Comparison of ENCODE assay signal across 8 cellular contexts in the genomic region with DNA sequence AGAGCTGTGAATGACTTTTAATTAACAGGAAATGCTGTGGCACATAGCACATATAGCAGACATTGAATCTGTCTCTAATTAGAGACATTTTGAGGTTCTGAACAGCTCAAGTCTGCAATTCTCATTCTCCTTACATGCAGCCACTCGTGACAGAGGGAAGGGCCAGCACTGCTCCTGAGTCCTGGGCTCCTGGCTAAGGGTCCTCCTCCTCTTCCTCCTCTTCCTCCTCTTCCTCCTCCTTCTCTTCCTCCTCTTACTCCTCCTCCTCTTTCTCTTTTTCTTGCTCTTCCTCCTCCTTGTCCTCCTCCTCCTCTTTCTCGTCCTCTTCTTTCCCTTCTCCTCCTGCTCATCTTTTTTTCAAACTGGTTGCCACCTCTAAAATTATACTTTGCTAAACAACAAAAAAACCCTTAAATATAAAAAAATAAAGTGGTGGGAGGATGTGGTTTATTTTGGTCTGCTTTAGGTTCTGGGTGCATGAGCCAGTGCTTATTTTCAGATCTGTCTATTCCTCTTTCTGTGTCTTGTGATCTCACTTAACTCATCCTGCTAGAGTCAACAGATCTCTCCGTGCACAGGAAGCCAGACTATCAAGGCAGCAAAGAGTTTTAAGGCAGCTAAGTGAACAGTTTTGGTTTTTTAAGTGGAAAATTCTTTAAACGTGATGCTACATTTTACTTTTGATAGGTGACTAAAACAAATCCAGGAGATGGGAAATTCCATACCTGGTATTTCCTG.
A peak's percentile ranks its signal among the peaks of the same experiment; 100 is the strongest.
DNase-seq lines count a peak whose midpoint lies in the region; ATAC-seq and TF ChIP-seq lines count a peak whose summit lies in the region.

No MANE protein-coding gene starts in this region.

- H3K4me3 Mint-ChIP-seq in activated naive CD4-positive, alpha-beta T cell treated with anti-CD3 and anti-CD28 coated beads, Interleukin-2, amount 10 ng/mL, durations not matched to agents 7 days and 5 days: peak overlapping the region; percentile 34

- no peak for TF ChIP-seq CTCF in Peyer's patch (IDR thresholded peaks at IDR 0.05)

- peak overlapping the region in 3 of 4 donors; percentile 21 to 76 (median 72) for H3K27ac ChIP-seq in Peyer's patch

- H3K4me3 ChIP-seq in Peyer's patch: no peak overlapping the region

- CTCF ChIA-PET in activated naive CD4-positive, alpha-beta T cell treated with anti-CD3 and anti-CD28 coated beads, Interleukin-2, amount 10 ng/mL, durations not matched to agents 7 days and 5 days (lab: Charles Lee): interaction anchor here (1.5 to 2.1 kb wide), 2 partner anchors 41 to 434 kb away, joined by 3 to 4 read pairs; no protein-coding TSS in a partner anchor

- ATAC-seq in HG02884 (IDR thresholded peaks at IDR 0.05; ENCODE audit: unreplicated experiment) (peak; percentile 90), GM18520 (IDR thresholded peaks at IDR 0.05; ENCODE audit: unreplicated experiment) (no peak)

- peaks cover 0 to 22% (median 9%) of the 10 kb centered on the region in 4 donors for H3K4me1 ChIP-seq in Peyer's patch

- H3K9me3 Mint-ChIP-seq in activated naive CD4-positive, alpha-beta T cell treated with anti-CD3 and anti-CD28 coated beads, Interleukin-2, amount 10 ng/mL, durations not matched to agents 7 days and 5 days: peaks cover 11% of the 10 kb centered on the region

- H3K27me3 Mint-ChIP-seq in activated naive CD4-positive, alpha-beta T cell treated with anti-CD3 and anti-CD28 coated beads, Interleukin-2, amount 10 ng/mL, durations not matched to agents 7 days and 5 days: peaks cover 7% of the 10 kb centered on the region

- H3K36me3 ChIP-seq in Peyer's patch: no peaks in the 10 kb centered on the region

- peaks cover 0 to 6% (median 0%) of the 10 kb centered on the region in 4 donors for H3K9me3 ChIP-seq in Peyer's patch

- DNase-seq in activated naive CD4-positive, alpha-beta T cell treated with anti-CD3 and anti-CD28 coated beads, Interleukin-2, amount 10 ng/mL, durations not matched to agents 7 days and 5 days: peak; percentile 61
- DNase-seq in activated naive CD4-positive, alpha-beta T cell treated with anti-CD3 and anti-CD28 coated beads, Interleukin-2, amount 50 U/mL, for 16 hours: no peak
- peak in 1 of 3 donors; percentile 50 for DNase-seq in Peyer's patch
- DNase-seq in glomerular visceral epithelial cell (ENCODE audit: extremely low spot score): peak; percentile 42
- no peak for DNase-seq in NCI-H345 (lab: John Stamatoyannopoulos, UW)
- DNase-seq in stimulated activated CD4-positive, alpha-beta T cell treated with anti-CD3 and anti-CD28 coated beads, Interleukin-2, amount 100 ng/mL, for 48 hours: no peak

- no peak for TF ChIP-seq POLR2A in Peyer's patch (IDR thresholded peaks at IDR 0.05)

- peaks cover 49% of the 10 kb centered on the region for H3K4me1 Mint-ChIP-seq in activated naive CD4-positive, alpha-beta T cell treated with anti-CD3 and anti-CD28 coated beads, Interleukin-2, amount 10 ng/mL, durations not matched to agents 7 days and 5 days

- peaks cover 7% of the 10 kb centered on the region for H3K36me3 Mint-ChIP-seq in activated naive CD4-positive, alpha-beta T cell treated with anti-CD3 and anti-CD28 coated beads, Interleukin-2, amount 10 ng/mL, durations not matched to agents 7 days and 5 days

- no peaks in the 10 kb centered on the region for H3K27me3 ChIP-seq in Peyer's patch

- H3K27ac Mint-ChIP-seq in activated naive CD4-positive, alpha-beta T cell treated with anti-CD3 and anti-CD28 coated beads, Interleukin-2, amount 10 ng/mL, durations not matched to agents 7 days and 5 days: peak overlapping the region; percentile 95

Comparison
In these comparisons a context has a peak if more than half of its experiments do, and no peak if none do; other contexts are left out.
1. DNase-seq: peak in activated naive CD4-positive, alpha-beta T cell treated with anti-CD3 and anti-CD28 coated beads, Interleukin-2, amount 10 ng/mL, durations not matched to agents 7 days and 5 days (single experiment) and glomerular visceral epithelial cell (single experiment); none in activated naive CD4-positive, alpha-beta T cell treated with anti-CD3 and anti-CD28 coated beads, Interleukin-2, amount 50 U/mL, for 16 hours (single experiment), NCI-H345 (single experiment) and stimulated activated CD4-positive, alpha-beta T cell treated with anti-CD3 and anti-CD28 coated beads, Interleukin-2, amount 100 ng/mL, for 48 hours (0 of 2).